ENCODE assay signal across 16 cellular contexts in the genomic region with DNA sequence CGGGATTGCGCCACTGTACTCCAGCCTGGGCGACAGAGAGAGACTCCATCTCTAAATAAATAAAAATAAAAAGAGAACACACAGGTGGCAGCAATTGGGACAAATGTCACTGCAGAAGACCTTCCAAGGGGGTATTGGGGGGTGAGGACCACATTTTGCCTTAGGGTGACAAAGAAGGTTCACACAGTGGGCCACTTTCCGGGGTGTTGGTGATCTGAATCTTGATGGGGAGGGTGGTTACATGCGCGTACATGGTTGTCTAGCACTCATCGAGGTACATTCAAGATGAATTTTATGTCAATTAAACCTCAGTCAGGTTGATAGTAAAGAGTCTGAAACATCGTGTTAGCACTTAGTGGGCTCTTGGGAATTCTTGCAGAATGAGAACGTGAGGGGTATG. TPM values are rescaled to one million over a fixed set of nuclear protein-coding genes. Genes with fewer than 3 reads are reported as not detected.
A peak's percentile ranks its signal among the peaks of the same experiment; 100 is the strongest.
DNase-seq lines count a peak whose midpoint lies in the region; ATAC-seq and TF ChIP-seq lines count a peak whose summit lies in the region.
"Had no signal": no experiment of that assay in that cellular context is flagged by ENCODE, and none has a peak within 500 bp of the region (broad histone marks: within the 10 kb centered on the region; RNA-seq: fewer than 3 reads in every experiment).

No MANE protein-coding gene starts in this region.

- POLR2A ChIA-PET in CD8-positive, alpha-beta T cell (lab: Charles Lee): interaction anchor here (1.5 to 14.5 kb wide), 3 partner anchors 18 to 132 kb away, joined by 5 to 559 read pairs (median 9); a partner anchor contains a TSS

- peaks cover 76% of the 10 kb centered on the region for H3K4me1 Mint-ChIP-seq in CD8-positive, alpha-beta T cell (ENCODE audit: low read depth)
- H3K4me1 Mint-ChIP-seq in IgD-negative memory B cell: peaks cover 42 to 69% (median 61%) of the 10 kb centered on the region in 3 donors
- peaks cover 67% of the 10 kb centered on the region for H3K4me1 Mint-ChIP-seq in activated naive CD8-positive, alpha-beta T cell treated with anti-CD3 and anti-CD28 coated beads for 36 hours
- H3K4me1 Mint-ChIP-seq in natural killer cell treated with Interleukin-12 subunit alpha and Interleukin-12 subunit beta and Interleukin-15 and Interleukin-18, amount 100 ng/mL, for 72 hours (ENCODE audit: low read depth in 2 of 2): peaks cover 46 to 64% of the 10 kb centered on the region in 2 donors

- H3K27ac Mint-ChIP-seq in CD8-positive, alpha-beta T cell: peak overlapping the region; percentile 98
- peak overlapping the region; percentile 84 to 96 (median 95) for H3K27ac Mint-ChIP-seq in IgD-negative memory B cell
- peak overlapping the region; percentile 99 for H3K27ac Mint-ChIP-seq in activated naive CD8-positive, alpha-beta T cell treated with anti-CD3 and anti-CD28 coated beads for 36 hours
- H3K27ac Mint-ChIP-seq in natural killer cell treated with Interleukin-12 subunit alpha and Interleukin-12 subunit beta and Interleukin-15 and Interleukin-18, amount 100 ng/mL, for 72 hours: peak overlapping the region; percentile 93 to 95
- H3K27ac Mint-ChIP-seq: H9 had no signal

- H3K27me3 ChIP-seq in CD8-positive, alpha-beta T cell (ENCODE audit: insufficient read depth, low read length): no peaks in the 10 kb centered on the region

- H3K36me3 Mint-ChIP-seq in CD8-positive, alpha-beta T cell: no peaks in the 10 kb centered on the region
- no peaks in the 10 kb centered on the region for H3K36me3 Mint-ChIP-seq in IgD-negative memory B cell
- peaks cover 17% of the 10 kb centered on the region for H3K36me3 Mint-ChIP-seq in activated naive CD8-positive, alpha-beta T cell treated with anti-CD3 and anti-CD28 coated beads for 36 hours
- no peaks in the 10 kb centered on the region for H3K36me3 Mint-ChIP-seq in natural killer cell treated with Interleukin-12 subunit alpha and Interleukin-12 subunit beta and Interleukin-15 and Interleukin-18, amount 100 ng/mL, for 72 hours

- peak overlapping the region; percentile 67 for H3K4me3 Mint-ChIP-seq in CD8-positive, alpha-beta T cell
- peak overlapping the region in 3 of 4 donors; percentile 71 to 86 (median 78) for H3K4me3 Mint-ChIP-seq in IgD-negative memory B cell
- H3K4me3 Mint-ChIP-seq in activated naive CD8-positive, alpha-beta T cell treated with anti-CD3 and anti-CD28 coated beads for 36 hours: peak overlapping the region; percentile 77
- H3K4me3 Mint-ChIP-seq in natural killer cell treated with Interleukin-12 subunit alpha and Interleukin-12 subunit beta and Interleukin-15 and Interleukin-18, amount 100 ng/mL, for 72 hours: peak overlapping the region; percentile 49
- H3K4me3 Mint-ChIP-seq: H9 had no signal

- intact Hi-C loops in CD8-positive, alpha-beta T cell (cut with DNase I, micrococcal nuclease): loop anchor here in 1 of 2 experiments (5.0 kb wide), 3 partner anchors 198 to 1078 kb away; no protein-coding TSS in a partner anchor

- no peak for ATAC-seq in CD8-positive, alpha-beta T cell
- no peak for ATAC-seq in natural killer cell treated with Interleukin-12 subunit alpha and Interleukin-12 subunit beta and Interleukin-15 and Interleukin-18, amount 100 ng/mL, for 72 hours
- ATAC-seq in GM21515 (IDR thresholded peaks at IDR 0.05; ENCODE audit: unreplicated experiment) (no peak), HG03135 (IDR thresholded peaks at IDR 0.05; ENCODE audit: unreplicated experiment) (no peak)
- ATAC-seq: Panc1 had no signal

- no peaks in the 10 kb centered on the region for H3K9me3 Mint-ChIP-seq in CD8-positive, alpha-beta T cell
- no peaks in the 10 kb centered on the region for H3K9me3 Mint-ChIP-seq in IgD-negative memory B cell
- H3K9me3 Mint-ChIP-seq in activated naive CD8-positive, alpha-beta T cell treated with anti-CD3 and anti-CD28 coated beads for 36 hours: no peaks in the 10 kb centered on the region
- no peaks in the 10 kb centered on the region for H3K9me3 Mint-ChIP-seq in natural killer cell treated with Interleukin-12 subunit alpha and Interleukin-12 subunit beta and Interleukin-15 and Interleukin-18, amount 100 ng/mL, for 72 hours

- DNase-seq in CD8-positive, alpha-beta T cell: no peak
- DNase-seq in activated naive CD8-positive, alpha-beta T cell treated with anti-CD3 and anti-CD28 coated beads for 36 hours: no peak
- DNase-seq in natural killer cell treated with Interleukin-12 subunit alpha and Interleukin-12 subunit beta and Interleukin-15 and Interleukin-18, amount 100 ng/mL, for 72 hours (ENCODE audit: low spot score): no peak
- no peak for DNase-seq in stimulated activated CD4-positive, alpha-beta T cell treated with anti-CD3 and anti-CD28 coated beads, Interleukin-2, amount 100 ng/mL, for 24 hours
- DNase-seq: activated CD8-positive, alpha-beta memory T cell treated with anti-CD3 and anti-CD28 coated beads for 24 hours; aorta; cortex of kidney; H9; hippocampal formation; NCI-H146; NCI-H510A had no signal

- no peaks in the 10 kb centered on the region for H3K36me3 ChIP-seq in CD8-positive, alpha-beta T cell (ENCODE audit: insufficient read depth, low read length)

- peaks cover 74% of the 10 kb centered on the region for H3K4me1 ChIP-seq in CD8-positive, alpha-beta T cell (ENCODE audit: insufficient read depth, low read length)

- CTCF ChIA-PET in CD8-positive, alpha-beta T cell (lab: Charles Lee): interaction anchor here (1.4 to 5.3 kb wide), 2 partner anchors 14 to 136 kb away, joined by 5 to 53 read pairs; no protein-coding TSS in a partner anchor

- H3K4me3 ChIP-seq in CD8-positive, alpha-beta T cell (ENCODE audit: low read depth, low read length): no peak overlapping the region

- no peaks in the 10 kb centered on the region for H3K9me3 ChIP-seq in CD8-positive, alpha-beta T cell (ENCODE audit: low read length)

- H3K27me3 Mint-ChIP-seq in CD8-positive, alpha-beta T cell (ENCODE audit: low read depth): no peaks in the 10 kb centered on the region
- peaks cover 5% of the 10 kb centered on the region for H3K27me3 Mint-ChIP-seq in IgD-negative memory B cell
- H3K27me3 Mint-ChIP-seq in activated naive CD8-positive, alpha-beta T cell treated with anti-CD3 and anti-CD28 coated beads for 36 hours: no peaks in the 10 kb centered on the region
- no peaks in the 10 kb centered on the region for H3K27me3 Mint-ChIP-seq in natural killer cell treated with Interleukin-12 subunit alpha and Interleukin-12 subunit beta and Interleukin-15 and Interleukin-18, amount 100 ng/mL, for 72 hours

- H3K27ac ChIP-seq in CD8-positive, alpha-beta T cell (ENCODE audit: low read depth, low read length): peak overlapping the region; percentile 36

- no peak for TF ChIP-seq CTCF in CD8-positive, alpha-beta T cell (IDR thresholded peaks at IDR 0.05)

RNA-seq across cellular contexts. Expression of a gene that starts 20.5 kb away (rescaled TPM):
- total RNA-seq in CD8-positive, alpha-beta T cell: 1,000 to 10,000 TPM; 2,374 to 2,465 TPM
- polyA plus RNA-seq in IgD-negative memory B cell: 19,114 TPM
- total RNA-seq in activated naive CD8-positive, alpha-beta T cell treated with anti-CD3 and anti-CD28 coated beads for 36 hours: 1,000 to 10,000 TPM; 3,478 to 3,646 TPM
- total RNA-seq in natural killer cell treated with Interleukin-12 subunit alpha and Interleukin-12 subunit beta and Interleukin-15 and Interleukin-18, amount 100 ng/mL, for 72 hours: 1,000 to 10,000 TPM; 2,674 to 5,601 TPM

RNA-seq across cellular contexts. Expression of a gene that starts 48.0 kb away (rescaled TPM):
- total RNA-seq in CD8-positive, alpha-beta T cell: not detected
- polyA plus RNA-seq in IgD-negative memory B cell: 0.20 TPM
- not detected for total RNA-seq in activated naive CD8-positive, alpha-beta T cell treated with anti-CD3 and anti-CD28 coated beads for 36 hours
- total RNA-seq in natural killer cell treated with Interleukin-12 subunit alpha and Interleukin-12 subunit beta and Interleukin-15 and Interleukin-18, amount 100 ng/mL, for 72 hours: not detected
- total RNA-seq: H9, renal cortical epithelial cell had no signal
